In the genomic region with DNA sequence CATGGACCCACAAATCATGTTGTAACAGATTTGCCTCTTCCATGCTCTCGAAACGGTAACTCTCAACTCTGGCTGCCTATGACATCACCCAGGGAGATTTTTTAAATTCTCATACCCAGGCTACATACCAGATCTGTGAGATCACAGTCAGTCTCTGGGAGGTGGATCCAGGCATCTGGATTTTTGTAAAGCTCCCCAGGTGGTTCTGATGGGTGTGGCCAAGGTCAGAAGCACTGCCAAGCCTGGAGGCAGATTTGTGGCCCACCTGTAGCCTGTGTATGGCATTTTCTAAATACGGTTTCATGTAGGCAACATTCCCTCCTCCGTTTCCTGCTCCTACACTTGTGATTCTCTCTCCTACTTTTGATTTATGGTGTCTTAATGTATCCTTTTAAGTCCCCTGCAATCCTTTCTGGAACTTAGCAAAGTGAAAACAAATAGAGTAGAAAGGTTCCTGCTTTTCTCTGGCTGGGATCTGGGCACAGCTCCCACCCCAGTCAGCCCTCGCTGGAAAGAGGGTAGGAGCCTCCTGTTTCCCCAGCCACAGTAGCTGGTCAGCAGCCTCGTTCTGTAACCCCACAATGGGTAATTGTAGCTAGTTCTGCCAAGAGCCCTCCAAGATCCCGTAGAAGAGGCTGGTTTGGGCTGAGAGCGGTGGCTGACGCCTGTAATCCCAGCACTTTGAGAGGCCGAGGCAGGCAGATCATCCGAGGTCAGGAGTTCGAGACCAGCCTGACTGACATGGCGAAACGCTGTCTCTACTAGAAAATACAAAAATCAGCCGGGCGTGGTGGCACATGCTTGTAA, we compare ENCODE assay signal across 11 cellular contexts.
DNase-seq lines count a peak whose midpoint lies in the region; ATAC-seq and TF ChIP-seq lines count a peak whose summit lies in the region.
"Had no signal": no experiment of that assay in that cellular context is flagged by ENCODE, and none has a peak within 500 bp of the region (broad histone marks: within the 10 kb centered on the region; RNA-seq: fewer than 3 reads in every experiment).

No MANE protein-coding gene starts in this region.

- H3K9me3 Mint-ChIP-seq in activated naive CD4-positive, alpha-beta T cell treated with anti-CD3 and anti-CD28 coated beads, Interleukin-2, amount 50 U/mL, for 72 hours = no peaks in the 10 kb centered on the region

- in situ Hi-C loops in astrocyte of the cerebellum (cut with HindIII; ENCODE audit: low sequenced_read_pairs) = no loop called here

- peak overlapping the region; percentile 20 for H3K27ac ChIP-seq in vagina
- H3K27ac ChIP-seq: BLaER1 had no signal

- no peak overlapping the region for H3K4me3 ChIP-seq in astrocyte of the cerebellum (ENCODE audit: low read depth, low read length)
- H3K4me3 ChIP-seq in vagina = no peak overlapping the region
- H3K4me3 ChIP-seq: BLaER1 had no signal

- H3K9me3 ChIP-seq in vagina = no peaks in the 10 kb centered on the region
- H3K9me3 ChIP-seq: BLaER1 had no signal

- TF ChIP-seq CTCF in astrocyte of the cerebellum (IDR thresholded peaks at IDR 0.05; ENCODE audit: low read depth, low read length, missing control alignments) (no peak), vagina (IDR thresholded peaks at IDR 0.05) (no peak)

- peaks cover 12% of the 10 kb centered on the region for H3K4me1 ChIP-seq in vagina
- H3K4me1 ChIP-seq: BLaER1 had no signal

- no peaks in the 10 kb centered on the region for H3K36me3 ChIP-seq in vagina
- H3K36me3 ChIP-seq: BLaER1 had no signal

- H3K36me3 Mint-ChIP-seq in activated naive CD4-positive, alpha-beta T cell treated with anti-CD3 and anti-CD28 coated beads, Interleukin-2, amount 50 U/mL, for 72 hours = no peaks in the 10 kb centered on the region

- intact Hi-C loops in vagina (cut with DNase I) = no loop called here

- no peaks in the 10 kb centered on the region for H3K27me3 ChIP-seq in vagina
- H3K27me3 ChIP-seq: BLaER1 had no signal

- DNase-seq in NCI-H345 (lab: John Stamatoyannopoulos, UW) = peak; percentile 68
- DNase-seq in NCI-H345 treated with DMSO at 0.1 percent for 48 hours (lab: John Stamatoyannopoulos, UW; ENCODE audit: unreplicated experiment) = no peak
- peak; percentile 80 for DNase-seq in astrocyte of the cerebellum (ENCODE audit: low read depth)
- DNase-seq in kidney tubule cell (ENCODE audit: low spot score) = peak; percentile 93
- no peak for DNase-seq in vagina (ENCODE audit: extremely low spot score in 2 of 2)
- DNase-seq in NOMO-1 treated with dmso at 0.1 percent for 144 hours (lab: John Stamatoyannopoulos, UW; ENCODE audit: unreplicated experiment) = no peak
- DNase-seq in activated CD4-positive, alpha-beta T cell treated with anti-CD3 and anti-CD28 coated beads for 1 hour = no peak
- DNase-seq in activated naive CD4-positive, alpha-beta T cell treated with anti-CD3 and anti-CD28 coated beads, Interleukin-2, amount 50 U/mL, for 72 hours (ENCODE audit: low spot score in 2 of 2) = no peak
- DNase-seq: activated CD4-positive, alpha-beta T cell treated with anti-CD3 and anti-CD28 coated beads for 48 hours; effector memory CD4-positive, alpha-beta T cell had no signal

- no peak overlapping the region for H3K27ac Mint-ChIP-seq in activated naive CD4-positive, alpha-beta T cell treated with anti-CD3 and anti-CD28 coated beads, Interleukin-2, amount 50 U/mL, for 72 hours

- no peak for ATAC-seq in activated naive CD4-positive, alpha-beta T cell treated with anti-CD3 and anti-CD28 coated beads, Interleukin-2, amount 50 U/mL, for 72 hours

- TF ChIP-seq POLR2A in vagina (IDR thresholded peaks at IDR 0.05) = no peak

Comparison
In these comparisons a context has a peak if more than half of its experiments do, and no peak if none do; other contexts are left out.
1. DNase-seq: peak in NCI-H345 (single experiment), astrocyte of the cerebellum (single experiment) and kidney tubule cell (single experiment); none in NCI-H345 treated with DMSO at 0.1 percent for 48 hours (single experiment), vagina (0 of 2), NOMO-1 treated with dmso at 0.1 percent for 144 hours (single experiment), activated CD4-positive, alpha-beta T cell treated with anti-CD3 and anti-CD28 coated beads for 1 hour (single experiment) and activated naive CD4-positive, alpha-beta T cell treated with anti-CD3 and anti-CD28 coated beads, Interleukin-2, amount 50 U/mL, for 72 hours (0 of 2).